9 cellular contexts compared by ENCODE assay signal in the genomic region with DNA sequence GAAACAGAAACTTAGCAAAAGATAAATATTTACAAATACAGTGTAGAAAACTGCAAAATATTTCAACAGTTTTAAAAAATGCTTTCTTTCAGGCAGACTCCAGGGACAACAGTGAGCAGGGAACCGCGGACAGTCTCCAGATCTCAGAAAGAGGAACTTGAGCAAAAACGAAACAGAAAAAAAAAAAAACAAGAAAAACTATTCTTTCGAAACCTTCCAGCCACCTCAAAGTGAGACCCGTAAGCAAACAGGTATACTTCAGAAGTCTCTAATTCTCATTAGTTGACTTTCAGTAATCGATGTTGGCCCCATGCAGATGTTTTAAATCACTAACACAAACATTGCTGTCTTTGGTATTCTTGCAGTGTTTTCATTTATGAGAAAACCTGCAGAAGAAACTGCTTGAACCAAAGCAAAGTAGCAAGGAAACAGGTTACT. TPM values are rescaled to one million over a fixed set of nuclear protein-coding genes. Genes with fewer than 3 reads are reported as not detected.
A peak's percentile ranks its signal among the peaks of the same experiment; 100 is the strongest.
DNase-seq lines count a peak whose midpoint lies in the region; ATAC-seq and TF ChIP-seq lines count a peak whose summit lies in the region.
"Had no signal": no experiment of that assay in that cellular context is flagged by ENCODE, and none has a peak within 500 bp of the region (broad histone marks: within the 10 kb centered on the region; RNA-seq: fewer than 3 reads in every experiment).

No MANE protein-coding gene starts in this region.

- ATAC-seq in HG03060 (IDR thresholded peaks at IDR 0.05; ENCODE audit: low read depth, unreplicated experiment) (peak; percentile 50), T-cell (replicated peaks in 1 of 4) (no peak)
- peak; percentile 50 to 60 for ATAC-seq in stimulated activated naive B cell treated with anti-CD40 and anti-IgM and Interleukin-4, amounts not matched to agents 10 μg/mL and 1 μg/mL and 100 μg/mL, for 72 hours (replicated peaks)

- no peak overlapping the region for H3K4me3 Mint-ChIP-seq in activated T-cell treated with anti-CD3 and anti-CD28 coated beads, Interleukin-2, amount 50 U/mL, for 24 hours
- H3K4me3 Mint-ChIP-seq in T-cell: peak overlapping the region; percentile 13 to 42 (median 22)
- peak overlapping the region; percentile 30 to 47 for H3K4me3 Mint-ChIP-seq in stimulated activated naive B cell treated with anti-CD40 and anti-IgM and Interleukin-4, amounts not matched to agents 10 μg/mL and 1 μg/mL and 100 μg/mL, for 72 hours
- no peak overlapping the region for H3K4me3 Mint-ChIP-seq in HFFc6

- CTCF ChIA-PET in T-cell (lab: Charles Lee): interaction anchor here in 1 of 2 donors (0.7 kb wide), 1 partner anchor 17 kb away, joined by 3 read pairs; no protein-coding TSS in a partner anchor

- peak overlapping the region; percentile 78 for H3K27ac Mint-ChIP-seq in activated T-cell treated with anti-CD3 and anti-CD28 coated beads, Interleukin-2, amount 50 U/mL, for 24 hours
- H3K27ac Mint-ChIP-seq in T-cell: no peak overlapping the region
- peak overlapping the region; percentile 95 for H3K27ac Mint-ChIP-seq in stimulated activated naive B cell treated with anti-CD40 and anti-IgM and Interleukin-4, amounts not matched to agents 10 μg/mL and 1 μg/mL and 100 μg/mL, for 72 hours
- H3K27ac Mint-ChIP-seq in HFFc6: no peak overlapping the region

- no peaks in the 10 kb centered on the region for H3K36me3 Mint-ChIP-seq in activated T-cell treated with anti-CD3 and anti-CD28 coated beads, Interleukin-2, amount 50 U/mL, for 24 hours (ENCODE audit: low read depth)
- no peaks in the 10 kb centered on the region for H3K36me3 Mint-ChIP-seq in T-cell
- H3K36me3 Mint-ChIP-seq in stimulated activated naive B cell treated with anti-CD40 and anti-IgM and Interleukin-4, amounts not matched to agents 10 μg/mL and 1 μg/mL and 100 μg/mL, for 72 hours: peaks cover 3% of the 10 kb centered on the region in 2 donors
- H3K36me3 Mint-ChIP-seq in HFFc6 (ENCODE audit: low read depth): no peaks in the 10 kb centered on the region

- DNase-seq in activated T-cell treated with anti-CD3 and anti-CD28 coated beads, Interleukin-2, amount 50 U/mL, for 24 hours: no peak
- DNase-seq in activated T-cell treated with anti-CD3 and anti-CD28 coated beads, Interleukin-2, amount 50 U/mL, for 1 hour: no peak
- DNase-seq in T-cell (peak in 1 of 34 experiments; percentile 12), middle frontal gyrus (ENCODE audit: extremely low spot score, low spot score) (no peak), islet precursor cell (no peak), HFFc6 (no peak)
- no peak for DNase-seq in stimulated activated naive B cell treated with anti-CD40 and anti-IgM and Interleukin-4, amounts not matched to agents 10 μg/mL and 1 μg/mL and 100 μg/mL, for 72 hours

- no peak for TF ChIP-seq CTCF in HFFc6 (IDR thresholded peaks at IDR 0.05)

- H3K27me3 Mint-ChIP-seq in activated T-cell treated with anti-CD3 and anti-CD28 coated beads, Interleukin-2, amount 50 U/mL, for 24 hours: peaks cover 39% of the 10 kb centered on the region
- peaks cover 3 to 20% of the 10 kb centered on the region in 2 donors for H3K27me3 Mint-ChIP-seq in T-cell
- H3K27me3 Mint-ChIP-seq in stimulated activated naive B cell treated with anti-CD40 and anti-IgM and Interleukin-4, amounts not matched to agents 10 μg/mL and 1 μg/mL and 100 μg/mL, for 72 hours: no peaks in the 10 kb centered on the region
- H3K27me3 Mint-ChIP-seq in HFFc6 (ENCODE audit: insufficient read depth): peaks cover 6% of the 10 kb centered on the region

- no peaks in the 10 kb centered on the region for H3K9me3 Mint-ChIP-seq in activated T-cell treated with anti-CD3 and anti-CD28 coated beads, Interleukin-2, amount 50 U/mL, for 24 hours
- H3K9me3 Mint-ChIP-seq in T-cell: no peaks in the 10 kb centered on the region
- H3K9me3 Mint-ChIP-seq in stimulated activated naive B cell treated with anti-CD40 and anti-IgM and Interleukin-4, amounts not matched to agents 10 μg/mL and 1 μg/mL and 100 μg/mL, for 72 hours: peaks cover 0 to 2% of the 10 kb centered on the region in 2 donors
- H3K9me3 Mint-ChIP-seq in HFFc6: no peaks in the 10 kb centered on the region

- POLR2A ChIA-PET in T-cell (lab: Charles Lee): no interaction called here

- peaks cover 59% of the 10 kb centered on the region for H3K4me1 Mint-ChIP-seq in activated T-cell treated with anti-CD3 and anti-CD28 coated beads, Interleukin-2, amount 50 U/mL, for 24 hours (ENCODE audit: low read depth)
- H3K4me1 Mint-ChIP-seq in T-cell (peaks cover 14 to 16% (median 15%) of the 10 kb centered on the region in 3 donors), HFFc6 (ENCODE audit: low read depth) (no peaks in the 10 kb centered on the region)
- H3K4me1 Mint-ChIP-seq in stimulated activated naive B cell treated with anti-CD40 and anti-IgM and Interleukin-4, amounts not matched to agents 10 μg/mL and 1 μg/mL and 100 μg/mL, for 72 hours: peaks cover 50 to 82% of the 10 kb centered on the region in 2 donors

RNA-seq across cellular contexts. Expression of a gene that starts 15.7 kb away (rescaled TPM):
- not detected for total RNA-seq in T-cell
- total RNA-seq in HFFc6 (2021; fragmentation: NEBNext Ultra II Directional; extraction: Animal tissue kit (Norgen Biotek cat#: 25700)): under 1 TPM in 1 of 6 experiments, not detected in 5; 0.55 TPM
- total RNA-seq: endothelial cell of umbilical vein had no signal

RNA-seq across cellular contexts. Expression of a gene that starts 22.4 kb away (rescaled TPM):
- not detected for total RNA-seq in T-cell
- not detected for total RNA-seq in HFFc6 (2021; fragmentation: NEBNext Ultra II Directional; extraction: Animal tissue kit (Norgen Biotek cat#: 25700))
- total RNA-seq: endothelial cell of umbilical vein had no signal

RNA-seq across cellular contexts. Expression of a gene that starts 59.4 kb away (rescaled TPM):
- total RNA-seq in T-cell: not detected
- not detected for total RNA-seq in HFFc6 (2021; fragmentation: NEBNext Ultra II Directional; extraction: Animal tissue kit (Norgen Biotek cat#: 25700))
- total RNA-seq: endothelial cell of umbilical vein had no signal

Comparison
In these comparisons a context has a peak if more than half of its experiments do, and no peak if none do; other contexts are left out.
1. H3K27ac Mint-ChIP-seq: peak in activated T-cell treated with anti-CD3 and anti-CD28 coated beads, Interleukin-2, amount 50 U/mL, for 24 hours (single experiment) and stimulated activated naive B cell treated with anti-CD40 and anti-IgM and Interleukin-4, amounts not matched to agents 10 μg/mL and 1 μg/mL and 100 μg/mL, for 72 hours (single experiment); none in T-cell (0 of 2) and HFFc6 (single experiment).
2. H3K4me3 Mint-ChIP-seq: peak in T-cell (3 of 3) and stimulated activated naive B cell treated with anti-CD40 and anti-IgM and Interleukin-4, amounts not matched to agents 10 μg/mL and 1 μg/mL and 100 μg/mL, for 72 hours (2 of 2); none in activated T-cell treated with anti-CD3 and anti-CD28 coated beads, Interleukin-2, amount 50 U/mL, for 24 hours (single experiment) and HFFc6 (single experiment).
3. ATAC-seq: peak in HG03060 (single experiment) and stimulated activated naive B cell treated with anti-CD40 and anti-IgM and Interleukin-4, amounts not matched to agents 10 μg/mL and 1 μg/mL and 100 μg/mL, for 72 hours (2 of 2); none in T-cell (0 of 4).